Comparison of ENCODE assay signal across 7 cellular contexts in the genomic region with DNA sequence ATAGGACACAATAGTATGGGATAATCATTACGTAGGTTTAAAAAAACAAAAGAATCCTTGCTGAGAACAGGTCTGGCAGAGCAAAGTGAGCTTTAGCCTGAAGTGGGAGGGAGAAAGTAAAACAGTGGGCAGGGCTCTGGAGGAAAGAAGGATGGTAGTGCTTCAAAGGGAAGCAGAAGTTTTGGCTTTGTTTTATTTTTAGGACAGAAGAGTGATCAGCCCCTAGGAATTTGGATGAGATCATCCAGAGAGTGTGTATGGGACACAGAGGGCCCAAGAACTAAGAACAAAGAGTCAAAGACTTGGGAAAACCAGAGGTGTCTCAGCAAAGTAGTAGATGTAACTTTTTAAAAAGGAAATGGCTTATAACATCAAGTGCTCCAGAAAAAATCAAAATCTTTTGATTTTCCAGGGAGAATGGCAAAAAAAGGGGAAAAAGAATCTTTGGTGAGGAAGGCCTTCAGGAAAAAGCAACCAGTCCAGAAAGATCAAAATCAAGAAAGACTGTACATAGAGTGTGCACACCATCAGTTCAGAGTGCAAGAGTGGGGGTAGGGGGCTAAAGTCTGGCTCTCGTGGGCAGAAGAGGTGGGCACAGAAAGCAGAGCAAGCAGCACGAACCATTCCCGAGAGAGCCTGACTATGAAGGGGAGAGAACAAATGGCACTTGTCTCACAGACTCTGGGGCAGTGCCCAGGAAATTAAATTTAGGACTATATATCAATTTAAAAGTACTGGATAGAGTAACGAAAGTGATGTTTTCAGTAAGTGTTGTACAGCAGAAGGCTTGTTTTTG. TPM values are rescaled to one million over a fixed set of nuclear protein-coding genes. Genes with fewer than 3 reads are reported as not detected.
DNase-seq lines count a peak whose midpoint lies in the region; ATAC-seq, FAIRE-seq and TF ChIP-seq lines count a peak whose summit lies in the region.

No MANE protein-coding gene starts in this region.

- TF ChIP-seq POLR2A in thyroid gland (IDR thresholded peaks at IDR 0.05) = no peak

- H3K9me3 ChIP-seq in HUES64 (ENCODE audit: insufficient read depth, low read depth, low read length) (no peaks in the 10 kb centered on the region), thyroid gland (no peaks in the 10 kb centered on the region)

- no peak for TF ChIP-seq CTCF in bronchial epithelial cell (IDR thresholded peaks at IDR 0.05; ENCODE audit: insufficient read depth, low read length, severe bottlenecking)
- no peak for TF ChIP-seq CTCF in thyroid gland (IDR thresholded peaks at IDR 0.05)

- H3K27me3 ChIP-seq in HUES64 (ENCODE audit: insufficient read depth, low read length) (no peaks in the 10 kb centered on the region), bronchial epithelial cell (ENCODE audit: control insufficient read depth, insufficient read depth, low read length) (no peaks in the 10 kb centered on the region), thyroid gland (no peaks in the 10 kb centered on the region)

- H3K4me3 ChIP-seq in HUES64 (ENCODE audit: low read length) (no peak overlapping the region), bronchial epithelial cell (ENCODE audit: low read depth, low read length) (no peak overlapping the region), thyroid gland (replicated peaks in 1 of 3) (no peak overlapping the region)

- 83% methylated on average over 5 of the region's 5 CpGs for WGBS in HUES64
- WGBS in thyroid gland, 2 donors = 34 to 40% methylated on average over 5 of the region's 5 CpGs

- H3K36me3 ChIP-seq in HUES64 (ENCODE audit: insufficient read depth, low read length) = no peaks in the 10 kb centered on the region
- H3K36me3 ChIP-seq in bronchial epithelial cell (ENCODE audit: control insufficient read depth, insufficient read depth, low read length) = no peaks in the 10 kb centered on the region
- H3K36me3 ChIP-seq in thyroid gland = no peaks in the 10 kb centered on the region

- H3K4me1 ChIP-seq in HUES64 (ENCODE audit: insufficient read depth, low read length) = peaks cover 24% of the 10 kb centered on the region
- H3K4me1 ChIP-seq in thyroid gland = peaks cover 23 to 53% of the 10 kb centered on the region in 2 donors

- H3K9ac ChIP-seq in HUES64 (ENCODE audit: low read depth, low read length) = peak overlapping the region; percentile 75; the same call in 1 of the 2 replicates

- H3K27ac ChIP-seq in HUES64 (ENCODE audit: low read depth, low read length) (peak overlapping the region; percentile 74), thyroid gland (peak overlapping the region; percentile 60 to 89 (median 70))

- intact Hi-C loops in thyroid gland (cut with DNase I) = no loop called here

- no peak for ATAC-seq in GM19455 (IDR thresholded peaks at IDR 0.05; ENCODE audit: unreplicated experiment)

- DNase-seq in bronchial epithelial cell (ENCODE audit: low read depth) (peak; percentile 72), kidney glomerular epithelial cell (lab: John Stamatoyannopoulos, UW) (peak; percentile 73), thyroid gland (peak; percentile 51 to 60), NCI-H1417 treated with DMSO at 0.1 percent for 48 hours (lab: John Stamatoyannopoulos, UW) (no peak)
- DNase-seq in activated CD8-positive, alpha-beta memory T cell treated with anti-CD3 and anti-CD28 coated beads, Interleukin-2, amount 50 U/mL, for 4 hours = no peak

- FAIRE-seq in bronchial epithelial cell (lab: Jason Lieb, UNC) = no peak

RNA-seq across cellular contexts. Expression of gene MAPK1, which starts 30.1 kb away (rescaled TPM):
- 57.3 TPM for polyA plus RNA-seq in HUES64 (2013, experiment 1 of 2)
- polyA plus RNA-seq in HUES64 (2013, experiment 2 of 2) = 71.2 TPM
- total RNA-seq in bronchial epithelial cell = 28.8 and 44.0 TPM in 2 replicates
- 100 to 1,000 TPM in 2 of 4 donors, 10 to 100 TPM in 2; 83.1 to 145 (median 97.9) TPM for total RNA-seq in thyroid gland

Comparison
In these comparisons a context has a peak if more than half of its experiments do, and no peak if none do; other contexts are left out.
1. DNase-seq: peak in bronchial epithelial cell (single experiment), kidney glomerular epithelial cell (single experiment) and thyroid gland (2 of 2); none in NCI-H1417 treated with DMSO at 0.1 percent for 48 hours (single experiment) and activated CD8-positive, alpha-beta memory T cell treated with anti-CD3 and anti-CD28 coated beads, Interleukin-2, amount 50 U/mL, for 4 hours (single experiment).